11 cellular contexts compared by ENCODE assay signal in the genomic region with DNA sequence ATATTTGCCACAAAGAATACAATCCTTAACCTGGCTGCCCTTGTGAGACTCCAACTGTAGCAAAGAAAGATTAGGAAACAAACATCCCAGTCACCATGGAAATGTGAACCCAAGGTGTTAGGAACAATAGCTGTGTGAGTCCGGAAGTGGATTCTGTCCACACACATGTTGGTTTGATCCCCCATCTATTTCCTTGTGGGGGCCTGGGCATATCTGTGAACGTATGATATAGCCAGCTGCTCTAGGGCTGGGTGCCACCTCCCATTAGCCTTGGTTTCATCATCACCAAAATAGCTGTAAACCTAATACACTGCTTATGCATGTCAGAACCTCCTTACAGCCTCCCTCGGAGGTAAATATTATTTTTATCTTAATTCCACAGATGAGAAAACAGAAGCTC. TPM values are rescaled to one million over a fixed set of nuclear protein-coding genes. Genes with fewer than 3 reads are reported as not detected.
DNase-seq lines count a peak whose midpoint lies in the region; ATAC-seq and TF ChIP-seq lines count a peak whose summit lies in the region.
"Had no signal": no experiment of that assay in that cellular context is flagged by ENCODE, and none has a peak within 500 bp of the region (broad histone marks: within the 10 kb centered on the region; RNA-seq: fewer than 3 reads in every experiment).

No MANE protein-coding gene starts in this region.

- H3K9me3 Mint-ChIP-seq in naive thymus-derived CD4-positive, alpha-beta T cell, result peaks cover 0 to 15% (median 7%) of the 10 kb centered on the region in 11 donors

- H3K27ac ChIP-seq in A673 (ENCODE audit: low read depth, low read length, poor library complexity, severe bottlenecking), result peak overlapping the region; percentile 4
- peak overlapping the region; percentile 7 to 63 for H3K27ac ChIP-seq in coronary artery
- no peak overlapping the region for H3K27ac ChIP-seq in naive thymus-derived CD4-positive, alpha-beta T cell (ENCODE audit: low read depth, low read length)
- H3K27ac ChIP-seq in GM23248, result no peak overlapping the region

- H4K20me1 ChIP-seq in GM23248 (ENCODE audit: insufficient read depth), result no peaks in the 10 kb centered on the region; the same call in 1 of the 2 replicates

- no peak overlapping the region for H3K4me2 ChIP-seq in GM23248 (ENCODE audit: unreplicated experiment)

- peaks cover 34 to 84% (median 80%) of the 10 kb centered on the region in 7 donors for H3K4me1 Mint-ChIP-seq in naive thymus-derived CD4-positive, alpha-beta T cell

- H3K27ac Mint-ChIP-seq in naive thymus-derived CD4-positive, alpha-beta T cell, result peak overlapping the region in 5 of 9 donors; percentile 45 to 89 (median 82)

- intact Hi-C loops in A673 (cut with micrococcal nuclease; ENCODE audit: unreplicated experiment), result no loop called here
- intact Hi-C loops in naive thymus-derived CD4-positive, alpha-beta T cell (cut with micrococcal nuclease), result loop anchor here in 1 of 2 donors (2.0 kb wide), 1 partner anchor 25 kb away; no protein-coding TSS in a partner anchor

- peaks cover 4% of the 10 kb centered on the region; the same call in 1 of the 2 replicates for H3F3A ChIP-seq in GM23248 (ENCODE audit: insufficient read depth)

- H3K27me3 Mint-ChIP-seq in naive thymus-derived CD4-positive, alpha-beta T cell, result no peaks in the 10 kb centered on the region

- H3K9me3 ChIP-seq in A673 (ENCODE audit: low read depth, low read length, poor library complexity, severe bottlenecking) (no peaks in the 10 kb centered on the region), GM23248 (ENCODE audit: low read depth) (no peaks in the 10 kb centered on the region)
- no peaks in the 10 kb centered on the region for H3K9me3 ChIP-seq in naive thymus-derived CD4-positive, alpha-beta T cell (ENCODE audit: control insufficient read depth in 2 of 3, low read length in 3 of 3)

- 58 to 67% methylated on average over 3 of the region's 3 CpGs for WGBS in GM23248 (ENCODE audit: low coverage in 1 of 2, low lambda C conversion rate in 2 of 2, missing lambda C conversion rate in 2 of 2), 2 experiments

- H3K9me2 ChIP-seq in GM23248 (ENCODE audit: insufficient read depth), result no peaks in the 10 kb centered on the region

- H3K4me3 ChIP-seq in A673 (ENCODE audit: low read depth, low read length, poor library complexity, severe bottlenecking), result no peak overlapping the region
- H3K4me3 ChIP-seq in coronary artery, result no peak overlapping the region
- H3K4me3 ChIP-seq in naive thymus-derived CD4-positive, alpha-beta T cell (ENCODE audit: low read length), result no peak overlapping the region
- no peak overlapping the region for H3K4me3 ChIP-seq in GM23248

- H3K27me3 ChIP-seq in A673 (replicated peaks; ENCODE audit: insufficient read depth, low read depth, low read length, poor library complexity) (no peaks in the 10 kb centered on the region), GM23248 (replicated peaks; ENCODE audit: insufficient read depth) (no peaks in the 10 kb centered on the region)
- H3K27me3 ChIP-seq in naive thymus-derived CD4-positive, alpha-beta T cell (ENCODE audit: control insufficient read depth in 2 of 2, insufficient read depth in 2 of 2, low read length in 2 of 2), result no peaks in the 10 kb centered on the region

- H2AFZ ChIP-seq in GM23248, result no peak overlapping the region

- BruUV-seq in A673 (replicated peaks; lab: Mats Ljungman, UMichigan), result no TSS peak

- in situ Hi-C loops in GM23248 (cut with MboI), result no loop called here

- no peak overlapping the region for H3K4me3 Mint-ChIP-seq in naive thymus-derived CD4-positive, alpha-beta T cell

- peaks cover 94% of the 10 kb centered on the region for H3K79me2 ChIP-seq in GM23248 (ENCODE audit: insufficient read depth)

- H3K4me1 ChIP-seq in A673 (ENCODE audit: insufficient read depth, low read length, poor library complexity, severe bottlenecking) (peaks cover 35% of the 10 kb centered on the region), GM23248 (ENCODE audit: insufficient read depth) (no peaks in the 10 kb centered on the region)
- peaks cover 0 to 16% of the 10 kb centered on the region in 2 donors for H3K4me1 ChIP-seq in naive thymus-derived CD4-positive, alpha-beta T cell (ENCODE audit: control insufficient read depth in 2 of 2, insufficient read depth in 2 of 2, low read length in 2 of 2)

- H3K36me3 Mint-ChIP-seq in naive thymus-derived CD4-positive, alpha-beta T cell, result peaks cover 3 to 37% (median 28%) of the 10 kb centered on the region in 5 donors

- POLR2A ChIA-PET in A673 (lab: Charles Lee; ENCODE audit: low non-redundant PET), result no interaction called here
- POLR2A ChIA-PET in naive thymus-derived CD4-positive, alpha-beta T cell (lab: Charles Lee), result interaction anchor here (0.6 kb wide), 1 partner anchor 289 kb away, joined by 3 read pairs; no protein-coding TSS in a partner anchor

- CTCF ChIA-PET in A673 (lab: Charles Lee), result no interaction called here
- CTCF ChIA-PET in naive thymus-derived CD4-positive, alpha-beta T cell (lab: Charles Lee), result no interaction called here

- DNase-seq in A673 (ENCODE audit: low spot score) (no peak), H4 (ENCODE audit: low spot score) (peak; percentile 53), coronary artery (ENCODE audit: low spot score) (no peak), GM19240 (ENCODE audit: insufficient read length, low spot score) (no peak), GM23248 (no peak), glomerular visceral epithelial cell (ENCODE audit: extremely low spot score) (no peak)
- DNase-seq in naive thymus-derived CD4-positive, alpha-beta T cell, result no peak
- DNase-seq: activated CD8-positive, alpha-beta memory T cell treated with anti-CD3 and anti-CD28 coated beads, Interleukin-2, amount 50 U/mL, for 4 hours; cerebellar nuclear complex; NCI-H187 had no signal

- H3K36me3 ChIP-seq in A673 (ENCODE audit: insufficient read depth, low read length, poor library complexity, severe bottlenecking), result no peaks in the 10 kb centered on the region
- no peaks in the 10 kb centered on the region for H3K36me3 ChIP-seq in naive thymus-derived CD4-positive, alpha-beta T cell (ENCODE audit: control insufficient read depth in 2 of 3, insufficient read depth in 3 of 3, low read length in 3 of 3)
- no peaks in the 10 kb centered on the region for H3K36me3 ChIP-seq in GM23248 (ENCODE audit: low read depth)

- ATAC-seq in naive thymus-derived CD4-positive, alpha-beta T cell, result no peak
- no peak for ATAC-seq in GM19467 (IDR thresholded peaks at IDR 0.05; ENCODE audit: unreplicated experiment)

- TF ChIP-seq CTCF in A673 (conservative IDR thresholded peaks at IDR 0.05; ENCODE audit: low read depth, low read length) (no peak), coronary artery (IDR thresholded peaks at IDR 0.05) (no peak)

- H3K9ac ChIP-seq in GM23248, result no peak overlapping the region

RNA-seq across cellular contexts. Expression of a gene that starts 26.4 kb away (rescaled TPM):
- total RNA-seq in A673 (2021), result 54.7 and 58.2 TPM in 2 replicates
- 9.9 and 10.1 TPM in 2 replicates for total RNA-seq in H4 (2014; rRNA removed; shearing (Covaris generic))
- 10 to 100 TPM; 20.3 to 45.2 (median 34.2) TPM for total RNA-seq in naive thymus-derived CD4-positive, alpha-beta T cell
- polyA plus RNA-seq in naive thymus-derived CD4-positive, alpha-beta T cell, result 10 to 100 TPM; 16.4 to 30.3 TPM
- total RNA-seq in GM23248 (2014; rRNA removed; shearing (Covaris generic)), result 13.7 and 16.4 TPM in 2 replicates
- polyA plus RNA-seq in GM23248 (2016; fragmentation: Nextera tagmentation; extraction: Ambion mirVana), result 4.3 and 5.2 TPM in 2 replicates

RNA-seq across cellular contexts. Expression of a gene that starts 55.2 kb away (rescaled TPM):
- 215 and 234 TPM in 2 replicates for total RNA-seq in A673 (2021)
- total RNA-seq in H4 (2014; rRNA removed; shearing (Covaris generic)), result 315 and 406 TPM in 2 replicates
- 100 to 1,000 TPM in 1 of 5 experiments, 10 to 100 TPM in 4; 11.7 to 120 (median 35.4) TPM for total RNA-seq in naive thymus-derived CD4-positive, alpha-beta T cell
- 10 to 100 TPM; 70.7 to 87.5 TPM for polyA plus RNA-seq in naive thymus-derived CD4-positive, alpha-beta T cell
- 246 TPM in 2 replicates for total RNA-seq in GM23248 (2014; rRNA removed; shearing (Covaris generic))
- 302 and 306 TPM in 2 replicates for polyA plus RNA-seq in GM23248 (2016; fragmentation: Nextera tagmentation; extraction: Ambion mirVana)

Comparison
In these comparisons a context has a peak if more than half of its experiments do, and no peak if none do; other contexts are left out.
1. H3K27ac ChIP-seq: peak in A673 (single experiment) and coronary artery (2 of 2); none in naive thymus-derived CD4-positive, alpha-beta T cell (single experiment) and GM23248 (single experiment).